In genomic region chr19:50326101-50326664, GRCh38 we compare ENCODE assay signal across 12 cellular contexts. TPM values are rescaled to one million over a fixed set of nuclear protein-coding genes. Genes with fewer than 3 reads are reported as not detected.
A peak's percentile ranks its signal among the peaks of the same experiment; 100 is the strongest.
DNase-seq lines count a peak whose midpoint lies in the region; ATAC-seq, FAIRE-seq and TF ChIP-seq lines count a peak whose summit lies in the region.
"Had no signal": no experiment of that assay in that cellular context is flagged by ENCODE, and none has a peak within 500 bp of the region (broad histone marks: within the 10 kb centered on the region; RNA-seq: fewer than 3 reads in every experiment).

No MANE protein-coding gene starts in this region.

- CTCF ChIA-PET in activated CD4-positive, alpha-beta memory T cell treated with anti-CD3 and anti-CD28 coated beads, Interleukin-2, amount 10 ng/mL, durations not matched to agents 7 days and 5 days (lab: Charles Lee), result no interaction called here

- H3K4me3 Mint-ChIP-seq in activated CD4-positive, alpha-beta memory T cell treated with anti-CD3 and anti-CD28 coated beads, Interleukin-2, amount 10 ng/mL, durations not matched to agents 7 days and 5 days, result peak overlapping the region; percentile 63

- peaks cover 25% of the 10 kb centered on the region for H3K27me3 Mint-ChIP-seq in activated CD4-positive, alpha-beta memory T cell treated with anti-CD3 and anti-CD28 coated beads, Interleukin-2, amount 10 ng/mL, durations not matched to agents 7 days and 5 days

- intact Hi-C loops in lower lobe of right lung (cut with DNase I), result no loop called here

- ATAC-seq in lower lobe of right lung (no peak), GM21786 (IDR thresholded peaks at IDR 0.05; ENCODE audit: unreplicated experiment) (no peak)

- H3K9me3 Mint-ChIP-seq in activated CD4-positive, alpha-beta memory T cell treated with anti-CD3 and anti-CD28 coated beads, Interleukin-2, amount 10 ng/mL, durations not matched to agents 7 days and 5 days, result peaks cover 2% of the 10 kb centered on the region

- no peak for TF ChIP-seq POLR2A in GM12892 (IDR thresholded peaks at IDR 0.05; ENCODE audit: low read depth, low read length)

- H3K36me3 ChIP-seq in BE2C, result no peaks in the 10 kb centered on the region
- no peaks in the 10 kb centered on the region for H3K36me3 ChIP-seq in lower lobe of right lung

- no peak for TF ChIP-seq CTCF in BE2C (IDR thresholded peaks at IDR 0.05; ENCODE audit: low read depth, low read length)
- no peak for TF ChIP-seq CTCF in lower lobe of right lung (IDR thresholded peaks at IDR 0.05)
- TF ChIP-seq CTCF in GM10266 (IDR thresholded peaks at IDR 0.05; ENCODE audit: control insufficient read depth, insufficient read depth, low read depth, missing control alignments), result no peak

- H3K9me3 ChIP-seq in BE2C (no peaks in the 10 kb centered on the region), lower lobe of right lung (no peaks in the 10 kb centered on the region)
- H3K9me3 ChIP-seq: testis had no signal

- DNase-seq in BE2C (no peak), GM12892 (ENCODE audit: insufficient read length) (peak; percentile 7), lower lobe of right lung (no peak), GOT3 (lab: John Stamatoyannopoulos, UW) (no peak), dermis blood vessel endothelial cell (no peak), GM10266 (ENCODE audit: extremely low spot score) (no peak)
- no peak for DNase-seq in activated CD4-positive, alpha-beta memory T cell treated with anti-CD3 and anti-CD28 coated beads, Interleukin-2, amount 10 ng/mL, durations not matched to agents 7 days and 5 days

- H3K4me1 ChIP-seq in BE2C, result peaks cover 4% of the 10 kb centered on the region
- H3K4me1 ChIP-seq in lower lobe of right lung, result peaks cover 23% of the 10 kb centered on the region

- H3K4me3 ChIP-seq in BE2C (ENCODE audit: low read depth, low read length), result peak overlapping the region; percentile 47
- peak overlapping the region; percentile 4 for H3K4me3 ChIP-seq in lower lobe of right lung

- peaks cover 16% of the 10 kb centered on the region for H3K36me3 Mint-ChIP-seq in activated CD4-positive, alpha-beta memory T cell treated with anti-CD3 and anti-CD28 coated beads, Interleukin-2, amount 10 ng/mL, durations not matched to agents 7 days and 5 days (ENCODE audit: low read depth)

- H3K4me1 Mint-ChIP-seq in activated CD4-positive, alpha-beta memory T cell treated with anti-CD3 and anti-CD28 coated beads, Interleukin-2, amount 10 ng/mL, durations not matched to agents 7 days and 5 days, result peaks cover 44% of the 10 kb centered on the region

- no peaks in the 10 kb centered on the region for H3K27me3 ChIP-seq in BE2C
- H3K27me3 ChIP-seq in lower lobe of right lung (ENCODE audit: low read depth), result peaks cover 20% of the 10 kb centered on the region
- H3K27me3 ChIP-seq: testis had no signal

- no peak overlapping the region for H3K27ac Mint-ChIP-seq in activated CD4-positive, alpha-beta memory T cell treated with anti-CD3 and anti-CD28 coated beads, Interleukin-2, amount 10 ng/mL, durations not matched to agents 7 days and 5 days

- no peak for FAIRE-seq in GM12892 (lab: Jason Lieb, UNC)
- FAIRE-seq: islet of Langerhans had no signal

- no peak overlapping the region for H3K27ac ChIP-seq in lower lobe of right lung
- H3K27ac ChIP-seq: testis had no signal

- POLR2A ChIA-PET in activated CD4-positive, alpha-beta memory T cell treated with anti-CD3 and anti-CD28 coated beads, Interleukin-2, amount 10 ng/mL, durations not matched to agents 7 days and 5 days (lab: Charles Lee), result no interaction called here

RNA-seq across cellular contexts. Expression of gene KCNC3, which starts 3.0 kb away (rescaled TPM):
- 7.4 TPM for polyA plus RNA-seq in BE2C (2012; ENCODE audit: insufficient read depth, insufficient read length, low read depth)
- 3.0 TPM for polyA plus RNA-seq in GM12892 (2012; ENCODE audit: missing spikeins)
- 1 to 10 TPM; 4.2 to 4.3 TPM for total RNA-seq in activated CD4-positive, alpha-beta memory T cell treated with anti-CD3 and anti-CD28 coated beads, Interleukin-2, amount 10 ng/mL, durations not matched to agents 7 days and 5 days
- 11.1 TPM for total RNA-seq in lower lobe of right lung
- total RNA-seq in dermis blood vessel endothelial cell, result 0.51 TPM in 2 replicates
- total RNA-seq: HT1080 had no signal

RNA-seq across cellular contexts. Expression of gene NAPSA, which starts 39.3 kb away (rescaled TPM):
- polyA plus RNA-seq in BE2C (2012; ENCODE audit: insufficient read depth, insufficient read length, low read depth), result 1.6 TPM
- polyA plus RNA-seq in GM12892 (2012; ENCODE audit: missing spikeins), result 2.3 TPM
- 1 to 10 TPM; 3.2 to 3.9 TPM for total RNA-seq in activated CD4-positive, alpha-beta memory T cell treated with anti-CD3 and anti-CD28 coated beads, Interleukin-2, amount 10 ng/mL, durations not matched to agents 7 days and 5 days
- total RNA-seq in lower lobe of right lung (1,633 TPM), dermis blood vessel endothelial cell (not detected in 2 replicates)
- total RNA-seq: HT1080, RPMI7951 had no signal

RNA-seq across cellular contexts. Expression of gene NR1H2, which starts 50.1 kb away (rescaled TPM):
- 65.7 TPM for polyA plus RNA-seq in BE2C (2012; ENCODE audit: insufficient read depth, insufficient read length, low read depth)
- 16.3 TPM for polyA plus RNA-seq in GM12892 (2012; ENCODE audit: missing spikeins)
- 10 to 100 TPM; 79.7 to 86.2 TPM for total RNA-seq in activated CD4-positive, alpha-beta memory T cell treated with anti-CD3 and anti-CD28 coated beads, Interleukin-2, amount 10 ng/mL, durations not matched to agents 7 days and 5 days
- total RNA-seq in lower lobe of right lung (100 TPM), dermis blood vessel endothelial cell (83.6 and 92.5 TPM in 2 replicates)

RNA-seq across cellular contexts. Expression of gene POLD1, which starts 58.0 kb away (rescaled TPM):
- polyA plus RNA-seq in BE2C (2012; ENCODE audit: insufficient read depth, insufficient read length, low read depth), result 20.8 TPM
- 28.7 TPM for polyA plus RNA-seq in GM12892 (2012; ENCODE audit: missing spikeins)
- 100 to 1,000 TPM; 117 to 119 TPM for total RNA-seq in activated CD4-positive, alpha-beta memory T cell treated with anti-CD3 and anti-CD28 coated beads, Interleukin-2, amount 10 ng/mL, durations not matched to agents 7 days and 5 days
- total RNA-seq in lower lobe of right lung (35.1 TPM), dermis blood vessel endothelial cell (40.8 and 77.4 TPM in 2 replicates)

Comparison
In these comparisons a context has a peak if more than half of its experiments do, and no peak if none do; other contexts are left out.
1. RNA of gene NAPSA, which starts 39.3 kb away (total RNA-seq): 1,633 TPM in lower lobe of right lung (single experiment); 3.2 to 3.9 TPM in activated CD4-positive, alpha-beta memory T cell treated with anti-CD3 and anti-CD28 coated beads, Interleukin-2, amount 10 ng/mL, durations not matched to agents 7 days and 5 days and not detected in dermis blood vessel endothelial cell; every median in the first group is over 100 times any median in the second.